Comparison of ENCODE assay signal across 8 cellular contexts in the genomic region with DNA sequence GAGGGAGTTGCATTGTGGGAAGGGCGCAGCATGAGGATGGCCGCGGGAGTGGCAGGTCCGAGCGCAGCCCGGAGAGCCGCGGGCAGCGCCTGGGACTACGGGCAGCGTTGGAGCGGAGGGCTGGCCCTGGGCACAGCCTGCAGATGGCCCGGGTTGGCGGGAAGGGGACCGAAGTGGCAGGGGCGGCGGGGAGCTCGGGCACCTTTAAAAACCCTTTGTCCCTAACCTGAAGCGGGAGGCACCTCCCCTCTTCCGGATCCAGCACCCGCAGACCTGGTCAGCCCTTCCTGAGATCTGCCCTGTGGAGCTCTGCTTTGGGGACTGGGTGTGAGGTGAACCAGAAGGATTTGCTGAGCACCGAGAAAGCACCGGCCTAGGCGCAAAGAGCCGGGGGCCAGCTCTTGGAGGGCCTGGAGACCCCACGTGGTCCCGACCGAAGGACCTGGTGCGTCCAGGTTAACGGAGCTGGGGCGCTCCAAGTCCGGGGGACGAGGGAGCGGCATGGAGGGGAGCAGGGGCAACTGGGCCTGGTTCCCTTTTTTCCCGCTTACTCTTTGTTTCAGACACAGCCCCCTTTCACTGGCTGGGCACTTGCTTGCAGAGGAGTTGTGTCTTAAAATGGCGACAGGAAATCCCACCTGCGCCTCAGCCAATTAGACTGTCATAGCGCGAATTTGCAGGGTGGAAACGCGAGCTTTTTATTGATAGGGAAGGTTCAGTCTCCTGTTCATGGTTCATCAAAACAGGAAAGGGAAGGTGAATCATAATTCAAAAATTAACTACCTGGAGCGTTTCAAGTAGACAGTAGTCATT. TPM values are rescaled to one million over a fixed set of nuclear protein-coding genes. Genes with fewer than 3 reads are reported as not detected.
DNase-seq lines count a peak whose midpoint lies in the region; ATAC-seq and TF ChIP-seq lines count a peak whose summit lies in the region.

No MANE protein-coding gene starts in this region.

- CTCF ChIA-PET in Panc1 (lab: Charles Lee): no interaction called here

- no TSS peak for BruUV-seq in Panc1 (replicated peaks; lab: Mats Ljungman, UMichigan)

- ATAC-seq in GM18517 (IDR thresholded peaks at IDR 0.05; ENCODE audit: unreplicated experiment): peak; percentile 16
- peak; percentile 7 for ATAC-seq in HG02884 (IDR thresholded peaks at IDR 0.05; ENCODE audit: unreplicated experiment)
- ATAC-seq in Panc1: peak; percentile 33
- ATAC-seq in left ventricle myocardium superior: peak; percentile 46

- H3K4me1 ChIP-seq in Panc1 (ENCODE audit: control insufficient read depth, insufficient read depth, low read length): peaks cover 26% of the 10 kb centered on the region

- no peak for TF ChIP-seq CTCF in Panc1 (IDR thresholded peaks at IDR 0.05)

- H3K4me3 ChIP-seq in Panc1 (ENCODE audit: low read depth in 2 of 2, low read length in 2 of 2) (peak overlapping the region; percentile 97 to 98), skin epidermis (peak overlapping the region; percentile 57 to 65 (median 61))

- no peaks in the 10 kb centered on the region for H3K9me3 ChIP-seq in Panc1 (ENCODE audit: control insufficient read depth, insufficient read depth, low read depth, low read length)

- intact Hi-C loops in Panc1 (cut with micrococcal nuclease; ENCODE audit: unreplicated experiment): loop anchor here (10.0 kb wide), 1 partner anchor 95 kb away; no protein-coding TSS in a partner anchor
- intact Hi-C loops in left ventricle myocardium superior (cut with micrococcal nuclease): loop anchor here (10.0 kb wide), 1 partner anchor 65 kb away; no protein-coding TSS in a partner anchor

- H3K36me3 ChIP-seq in Panc1 (ENCODE audit: control insufficient read depth, insufficient read depth, low read length): peaks cover 7% of the 10 kb centered on the region; the same call in 1 of the 2 replicates

- H3K27ac ChIP-seq in Panc1 (ENCODE audit: low read length) (peak overlapping the region; percentile 99), skin epidermis (peak overlapping the region; percentile 27 to 96 (median 85))

- in situ Hi-C loops in Panc1 (cut with HindIII; ENCODE audit: low pct_unique_long_range_greater_than_20kb, low sequenced_read_pairs): no loop called here

- H3K27me3 ChIP-seq in Panc1 (ENCODE audit: control insufficient read depth, insufficient read depth, low read length): no peaks in the 10 kb centered on the region

- POLR2A ChIA-PET in Panc1 (lab: Charles Lee): interaction anchor here (1.4 kb wide), 1 partner anchor 111 kb away, joined by 3 read pairs; no protein-coding TSS in a partner anchor

- DNase-seq in Panc1 (ENCODE audit: low read depth, low spot score) (no peak), left ventricle myocardium superior (no peak), cerebellar nuclear complex (lab: John Stamatoyannopoulos, UW) (no peak), cortex of kidney (lab: John Stamatoyannopoulos, UW) (no peak)
- peak; percentile 86 for DNase-seq in activated effector memory CD4-positive, alpha-beta T cell treated with anti-CD3 and anti-CD28 coated beads, Interleukin-2, amount 50 U/mL, for 16 hours

RNA-seq across cellular contexts. Expression of a gene that starts 0.8 kb away (rescaled TPM):
- 127 TPM for total RNA-seq in Panc1 (2021; ENCODE audit: unreplicated experiment)
- polyA plus RNA-seq in Panc1 (2012; ENCODE audit: insufficient read length): 78.9 TPM
- total RNA-seq in left ventricle myocardium superior: 161 TPM
